ENCODE assay signal across 27 cellular contexts in the genomic region with DNA sequence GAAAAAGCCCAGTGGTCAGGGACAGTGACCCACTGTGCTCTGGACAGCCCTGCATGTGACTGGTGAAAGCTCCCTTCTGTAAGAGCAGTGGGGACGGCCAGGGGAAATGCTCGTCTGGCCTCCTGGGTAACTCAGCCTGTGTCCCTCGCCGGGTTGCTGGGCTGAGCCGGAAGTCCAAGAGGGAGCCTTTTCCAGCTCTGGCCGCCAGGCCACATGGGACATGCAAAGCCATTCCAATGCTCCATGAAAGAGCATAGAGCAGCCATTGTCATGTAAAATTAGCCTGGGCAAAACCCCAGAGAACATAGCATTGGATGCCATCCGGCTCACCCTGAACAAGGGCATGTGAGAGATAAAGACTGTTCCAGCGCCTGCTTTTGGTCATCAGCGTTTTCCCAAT.
A peak's percentile ranks its signal among the peaks of the same experiment; 100 is the strongest.
DNase-seq lines count a peak whose midpoint lies in the region; ATAC-seq and TF ChIP-seq lines count a peak whose summit lies in the region.
"Had no signal": no experiment of that assay in that cellular context is flagged by ENCODE, and none has a peak within 500 bp of the region (broad histone marks: within the 10 kb centered on the region; RNA-seq: fewer than 3 reads in every experiment).

No MANE protein-coding gene starts in this region.

- no peaks in the 10 kb centered on the region for H3K9me3 ChIP-seq in neuronal stem cell (replicated peaks in 1 of 2; ENCODE audit: control insufficient read depth in 2 of 2, insufficient read depth in 1 of 2, low read depth in 1 of 2, low read length in 2 of 2)
- H3K9me3 ChIP-seq: esophagus squamous epithelium, uterus had no signal

- peak overlapping the region; percentile 8 for H3K18ac ChIP-seq in neuronal stem cell (ENCODE audit: low read length)

- H4K91ac ChIP-seq in neuronal stem cell (ENCODE audit: low read depth, low read length, poor library complexity): no peak overlapping the region

- no peak overlapping the region for H2BK5ac ChIP-seq in neuronal stem cell (ENCODE audit: low read length)

- no peaks in the 10 kb centered on the region for H3K79me1 ChIP-seq in neuronal stem cell (ENCODE audit: low read depth, low read length)

- no peak overlapping the region for H2BK120ac ChIP-seq in neuronal stem cell (ENCODE audit: low read depth, low read length)

- no peak overlapping the region for H2BK12ac ChIP-seq in neuronal stem cell (ENCODE audit: low read length)

- H2AFZ ChIP-seq in neuronal stem cell (ENCODE audit: low read length): peak overlapping the region; percentile 30
- H2AFZ ChIP-seq: hepatocyte had no signal

- H3K14ac ChIP-seq in neuronal stem cell (ENCODE audit: low read length): no peak overlapping the region

- no CpG with 5 or more reads among the region's 9 CpGs for WGBS in neuronal stem cell (ENCODE audit: extremely low coverage in 2 of 2, insufficient read length in 2 of 2, insufficient replicate concordance in 1 of 2), 2 donors

- no peak overlapping the region for H2AK5ac ChIP-seq in neuronal stem cell (ENCODE audit: low read depth, low read length)

- H3K4me3 ChIP-seq in neuronal stem cell (ENCODE audit: low read length in 2 of 2): no peak overlapping the region
- H3K4me3 ChIP-seq: esophagus squamous epithelium, hepatocyte, smooth muscle cell, uterus had no signal

- H3K4me3 Mint-ChIP-seq in nephron progenitor cell: no peak overlapping the region
- H3K4me3 Mint-ChIP-seq: activated CD8-positive, alpha-beta memory T cell treated with anti-CD3 and anti-CD28 coated beads, Interleukin-2, amount 10 ng/mL, durations not matched to agents 7 days and 5 days; mesothelial cell of epicardium; naive thymus-derived CD8-positive, alpha-beta T cell had no signal

- no peak overlapping the region for H3K23ac ChIP-seq in neuronal stem cell (ENCODE audit: low read depth, low read length, poor library complexity)

- H3K9ac ChIP-seq in neuronal stem cell (ENCODE audit: low read depth, low read length, poor library complexity): no peak overlapping the region

- DNase-seq in C1 segment of cervical spinal cord (lab: John Stamatoyannopoulos, UW) (peak in 11 of 14 donors; percentile 28 to 81 (median 51)), left ventricle myocardium superior (peak; percentile 68), neuronal stem cell (ENCODE audit: low spot score) (no peak), NCI-H1436 (lab: John Stamatoyannopoulos, UW) (no peak), nephron progenitor cell (no peak)
- DNase-seq: activated CD4-positive, alpha-beta T cell treated with anti-CD3 and anti-CD28 coated beads, Interleukin-2, amount 50 U/mL, for 4 hours; activated CD8-positive, alpha-beta memory T cell treated with anti-CD3 and anti-CD28 coated beads, Interleukin-2, amount 10 ng/mL, durations not matched to agents 7 days and 5 days; activated gamma-delta T cell treated with Interleukin-2 at 50 U/mL for 16 hours; activated T-cell treated with anti-CD3 and anti-CD28 coated beads, Interleukin-2, amount 50 U/mL, for 48 hours; DMS79; esophagus squamous epithelium; foreskin keratinocyte; GF-D8; naive thymus-derived CD8-positive, alpha-beta T cell; NCI-H1694 treated with DMSO at 0.1 percent for 48 hours; retina; RPMI8226; stimulated activated CD4-positive, alpha-beta T cell treated with anti-CD3 and anti-CD28 coated beads, Interleukin-2, amount 100 ng/mL, for 24 hours; stimulated activated naive CD8-positive, alpha-beta T cell treated with anti-CD3 and anti-CD28 coated beads, Interleukin-15, Interleukin-2, amounts not matched to agents 100 U/mL and 50 U/mL, for 24 hours; T-helper 1 cell; uterus had no signal

- no peak for TF ChIP-seq CTCF in nephron progenitor cell (IDR thresholded peaks at IDR 0.05)

- H3K4me1 Mint-ChIP-seq in nephron progenitor cell: no peaks in the 10 kb centered on the region

- H4K8ac ChIP-seq in neuronal stem cell (ENCODE audit: low read depth, low read length): no peak overlapping the region

- ATAC-seq in left ventricle myocardium superior: peak; percentile 87
- ATAC-seq in HG02938 (IDR thresholded peaks at IDR 0.05; ENCODE audit: unreplicated experiment): no peak
- no peak for ATAC-seq in HG03469 (IDR thresholded peaks at IDR 0.05; ENCODE audit: unreplicated experiment)
- ATAC-seq: activated CD8-positive, alpha-beta memory T cell treated with anti-CD3 and anti-CD28 coated beads, Interleukin-2, amount 10 ng/mL, durations not matched to agents 7 days and 5 days; foreskin keratinocyte; naive thymus-derived CD8-positive, alpha-beta T cell; stimulated activated naive CD8-positive, alpha-beta T cell treated with anti-CD3 and anti-CD28 coated beads, Interleukin-15, Interleukin-2, amounts not matched to agents 100 U/mL and 50 U/mL, for 24 hours had no signal

- intact Hi-C loops in left ventricle myocardium superior (cut with micrococcal nuclease): no loop called here

- H3K9me3 Mint-ChIP-seq in nephron progenitor cell: peaks cover 10% of the 10 kb centered on the region

- no peak overlapping the region for H3K4ac ChIP-seq in neuronal stem cell (ENCODE audit: low read length)

- H3K4me1 ChIP-seq in neuronal stem cell (ENCODE audit: control insufficient read depth in 2 of 2, insufficient read depth in 1 of 2, low read depth in 1 of 2, low read length in 2 of 2): no peaks in the 10 kb centered on the region
- H3K4me1 ChIP-seq: foreskin keratinocyte, uterus had no signal

- H2BK15ac ChIP-seq in neuronal stem cell (ENCODE audit: low read length): no peak overlapping the region

- peaks cover 0 to 9% (median 0%) of the 10 kb centered on the region in 3 experiments for H3K27me3 ChIP-seq in neuronal stem cell (ENCODE audit: control insufficient read depth in 3 of 3, insufficient read depth in 3 of 3, low read depth in 1 of 3, low read length in 3 of 3)
- H3K27me3 ChIP-seq: foreskin keratinocyte, hepatocyte, uterus had no signal

- H3K27ac ChIP-seq in cingulate gyrus (ENCODE audit: low read depth, low read length) (peak overlapping the region; percentile 63), neuronal stem cell (replicated peaks; ENCODE audit: low read length) (no peak overlapping the region)
- H3K27ac ChIP-seq: esophagus squamous epithelium, foreskin keratinocyte, hepatocyte, uterus had no signal

- no peaks in the 10 kb centered on the region for H3K36me3 ChIP-seq in neuronal stem cell (replicated peaks in 1 of 2; ENCODE audit: control insufficient read depth in 2 of 2, insufficient read depth in 2 of 2, low read length in 2 of 2)
- H3K36me3 ChIP-seq: esophagus squamous epithelium, uterus had no signal

- H3K27me3 Mint-ChIP-seq in nephron progenitor cell (ENCODE audit: low read depth, poor library complexity): no peaks in the 10 kb centered on the region

- H3K27ac Mint-ChIP-seq in nephron progenitor cell: no peak overlapping the region
- H3K27ac Mint-ChIP-seq: activated CD8-positive, alpha-beta memory T cell treated with anti-CD3 and anti-CD28 coated beads, Interleukin-2, amount 10 ng/mL, durations not matched to agents 7 days and 5 days; mesothelial cell of epicardium; naive thymus-derived CD8-positive, alpha-beta T cell had no signal

- H3K36me3 Mint-ChIP-seq in nephron progenitor cell (ENCODE audit: low read depth): no peaks in the 10 kb centered on the region
- H3K36me3 Mint-ChIP-seq: mesothelial cell of epicardium had no signal

- no peak overlapping the region for H3K4me2 ChIP-seq in neuronal stem cell (ENCODE audit: insufficient read depth, low read length, poor library complexity, severe bottlenecking)
- H3K4me2 ChIP-seq: hepatocyte, smooth muscle cell had no signal

Comparison
In these comparisons a context has a peak if more than half of its experiments do, and no peak if none do; other contexts are left out.
1. DNase-seq: peak in C1 segment of cervical spinal cord (11 of 14) and left ventricle myocardium superior (single experiment); none in neuronal stem cell (single experiment), NCI-H1436 (single experiment) and nephron progenitor cell (single experiment).